In the genomic region with DNA sequence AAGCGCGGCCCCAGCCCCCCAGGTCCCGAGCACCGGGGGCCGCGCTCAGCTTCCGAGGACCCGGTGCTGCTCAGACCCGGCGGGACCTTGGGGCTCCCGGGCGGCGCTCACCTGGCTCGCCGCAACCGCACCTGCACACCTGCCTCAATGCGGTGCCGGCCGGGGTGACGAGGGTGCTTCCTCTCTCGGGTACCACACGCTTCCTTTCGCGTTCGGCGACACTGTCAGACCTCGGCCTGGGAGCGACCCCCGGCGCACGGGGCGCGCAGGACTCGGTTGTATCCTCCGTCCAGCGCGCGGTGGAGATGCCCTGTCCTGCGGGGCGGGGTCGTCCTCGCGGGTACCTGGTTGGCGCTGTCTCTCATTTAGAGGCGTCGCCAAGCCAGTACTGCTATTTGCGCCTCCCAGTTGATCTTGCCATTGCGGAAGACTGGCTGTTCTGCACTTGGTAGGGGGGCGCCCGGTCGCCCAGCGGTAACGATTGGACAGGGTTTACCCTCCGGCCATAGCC, we compare ENCODE assay signal across 8 cellular contexts. TPM values are rescaled to one million over a fixed set of nuclear protein-coding genes. Genes with fewer than 3 reads are reported as not detected.
DNase-seq lines count a peak whose midpoint lies in the region; ATAC-seq and TF ChIP-seq lines count a peak whose summit lies in the region.

No MANE protein-coding gene starts in this region.

- no peaks in the 10 kb centered on the region for H3K27me3 Mint-ChIP-seq in osteocyte (ENCODE audit: unreplicated experiment)

- no peaks in the 10 kb centered on the region for H3K27me3 ChIP-seq in foreskin keratinocyte

- TF ChIP-seq CTCF in GM12875 (IDR thresholded peaks at IDR 0.05; ENCODE audit: borderline replicate concordance, insufficient read depth, low read depth, low read length) (0 out of 2 replicates have a peak, but pooled peaks have one; percentile 1), foreskin keratinocyte (conservative IDR thresholded peaks at IDR 0.05) (no peak), osteocyte (IDR thresholded peaks at IDR 0.05) (no peak)

- ATAC-seq in HG02798 (IDR thresholded peaks at IDR 0.05; ENCODE audit: poor library complexity, unreplicated experiment) (peak; percentile 3), foreskin keratinocyte (peak; percentile 36)

- in situ Hi-C loops in KBM-7 (cut with MboI; ENCODE audit: low pct_unique_long_range_greater_than_20kb, low sequenced_read_pairs) = no loop called here

- H3K27ac Mint-ChIP-seq in osteocyte (ENCODE audit: unreplicated experiment) = peak overlapping the region; percentile 74

- H3K4me1 ChIP-seq in foreskin keratinocyte = no peaks in the 10 kb centered on the region

- peak overlapping the region; percentile 85 for H3K4me3 Mint-ChIP-seq in osteocyte (ENCODE audit: unreplicated experiment)

- DNase-seq in NCI-H748 treated with DMSO at 0.1 percent for 48 hours (lab: John Stamatoyannopoulos, UW) (peak; percentile 56), foreskin keratinocyte (peak in 1 of 2 donors; percentile 30), osteocyte (ENCODE audit: extremely low spot score, unreplicated experiment) (no peak), KBM-7 (no peak), DMS114 treated with DMSO at 0.1 percent for 48 hours (lab: John Stamatoyannopoulos, UW; ENCODE audit: unreplicated experiment) (no peak)
- peak; percentile 83 for DNase-seq in activated effector memory CD4-positive, alpha-beta T cell treated with anti-CD3 and anti-CD28 coated beads, Interleukin-2, amount 50 U/mL, for 16 hours

- no peak overlapping the region for H3K27ac ChIP-seq in foreskin keratinocyte

- peaks cover 28% of the 10 kb centered on the region for H3K4me1 Mint-ChIP-seq in osteocyte (ENCODE audit: unreplicated experiment)

- no peaks in the 10 kb centered on the region for H3K9me3 Mint-ChIP-seq in osteocyte (ENCODE audit: unreplicated experiment)

- H3K4me3 ChIP-seq in GM12875 (ENCODE audit: low read depth, low read length) = peak overlapping the region; percentile 69

- no peaks in the 10 kb centered on the region for H3K36me3 Mint-ChIP-seq in osteocyte (ENCODE audit: unreplicated experiment)

RNA-seq across cellular contexts. Expression of gene PACS2, which starts 0.7 kb away (rescaled TPM):
- total RNA-seq in foreskin keratinocyte (29.5 and 29.7 TPM in 2 replicates), osteocyte (109 and 115 TPM in 2 replicates)
- polyA plus RNA-seq in foreskin keratinocyte = 21.3 and 24.3 TPM in 2 replicates

RNA-seq across cellular contexts. Expression of gene BRF1, which starts 14.5 kb away (rescaled TPM):
- total RNA-seq in foreskin keratinocyte = 17.5 and 18.5 TPM in 2 replicates
- polyA plus RNA-seq in foreskin keratinocyte = 13.8 and 15.3 TPM in 2 replicates
- 41.7 and 43.5 TPM in 2 replicates for total RNA-seq in osteocyte

Comparison
In these comparisons a context has a peak if more than half of its experiments do, and no peak if none do; other contexts are left out.
1. DNase-seq: peak in NCI-H748 treated with DMSO at 0.1 percent for 48 hours (single experiment) and activated effector memory CD4-positive, alpha-beta T cell treated with anti-CD3 and anti-CD28 coated beads, Interleukin-2, amount 50 U/mL, for 16 hours (single experiment); none in osteocyte (single experiment), KBM-7 (single experiment) and DMS114 treated with DMSO at 0.1 percent for 48 hours (single experiment).